In genomic region chr1:183163311-183163710, GRCh38 we compare ENCODE assay signal across 15 cellular contexts. TPM values are rescaled to one million over a fixed set of nuclear protein-coding genes. Genes with fewer than 3 reads are reported as not detected.
DNase-seq lines count a peak whose midpoint lies in the region; ATAC-seq and TF ChIP-seq lines count a peak whose summit lies in the region.
"Had no signal": no experiment of that assay in that cellular context is flagged by ENCODE, and none has a peak within 500 bp of the region (broad histone marks: within the 10 kb centered on the region; RNA-seq: fewer than 3 reads in every experiment).

No MANE protein-coding gene starts in this region.

- ATAC-seq in HG02610 (IDR thresholded peaks at IDR 0.05; ENCODE audit: unreplicated experiment): no peak
- ATAC-seq in activated CD8-positive, alpha-beta T cell treated with anti-CD3 and anti-CD28 coated beads for 36 hours: no peak
- ATAC-seq: lower lobe of right lung had no signal

- no peaks in the 10 kb centered on the region for H3K27me3 Mint-ChIP-seq in nephron progenitor cell (ENCODE audit: low read depth, poor library complexity)
- peaks cover 3% of the 10 kb centered on the region for H3K27me3 Mint-ChIP-seq in activated CD8-positive, alpha-beta T cell treated with anti-CD3 and anti-CD28 coated beads for 36 hours

- in situ Hi-C loops in G401 (cut with HindIII; ENCODE audit: low sequenced_read_pairs): no loop called here

- POLR2A ChIA-PET in AG04449 (lab: Yijun Ruan, JAX): no interaction called here
- POLR2A ChIA-PET in activated CD8-positive, alpha-beta T cell treated with anti-CD3 and anti-CD28 coated beads for 36 hours (lab: Charles Lee): no interaction called here

- no peaks in the 10 kb centered on the region for H3K36me3 Mint-ChIP-seq in nephron progenitor cell (ENCODE audit: low read depth)
- no peaks in the 10 kb centered on the region for H3K36me3 Mint-ChIP-seq in activated CD8-positive, alpha-beta T cell treated with anti-CD3 and anti-CD28 coated beads for 36 hours (ENCODE audit: low read depth)

- CTCF ChIA-PET in AG04449 (lab: Yijun Ruan, JAX): interaction anchor here (1.5 kb wide), 1 partner anchor 11 kb away, joined by 8 read pairs; no protein-coding TSS in a partner anchor
- CTCF ChIA-PET in activated CD8-positive, alpha-beta T cell treated with anti-CD3 and anti-CD28 coated beads for 36 hours (lab: Charles Lee): no interaction called here

- TF ChIP-seq CTCF in AG04449 (IDR thresholded peaks at IDR 0.05; ENCODE audit: insufficient read depth, low read length, missing control alignments) (no peak), nephron progenitor cell (IDR thresholded peaks at IDR 0.05) (no peak)
- no peak for TF ChIP-seq CTCF in activated CD8-positive, alpha-beta T cell treated with anti-CD3 and anti-CD28 coated beads for 36 hours (IDR thresholded peaks at IDR 0.05)

- no peak overlapping the region for H3K4me3 Mint-ChIP-seq in nephron progenitor cell
- no peak overlapping the region for H3K4me3 Mint-ChIP-seq in activated CD8-positive, alpha-beta T cell treated with anti-CD3 and anti-CD28 coated beads for 36 hours

- H3K4me1 Mint-ChIP-seq in nephron progenitor cell: peaks cover 25% of the 10 kb centered on the region
- no peaks in the 10 kb centered on the region for H3K4me1 Mint-ChIP-seq in activated CD8-positive, alpha-beta T cell treated with anti-CD3 and anti-CD28 coated beads for 36 hours (ENCODE audit: low read depth)

- H3K9me3 Mint-ChIP-seq in nephron progenitor cell: no peaks in the 10 kb centered on the region
- no peaks in the 10 kb centered on the region for H3K9me3 Mint-ChIP-seq in activated CD8-positive, alpha-beta T cell treated with anti-CD3 and anti-CD28 coated beads for 36 hours

- no peak overlapping the region for H3K4me3 ChIP-seq in AG04449 (ENCODE audit: low read depth, low read length)
- H3K4me3 ChIP-seq: ascending aorta, esophagus squamous epithelium, lower lobe of right lung, ovary had no signal

- H3K27ac Mint-ChIP-seq in nephron progenitor cell: no peak overlapping the region
- no peak overlapping the region for H3K27ac Mint-ChIP-seq in activated CD8-positive, alpha-beta T cell treated with anti-CD3 and anti-CD28 coated beads for 36 hours

- DNase-seq in AG04449 (ENCODE audit: low read depth, low spot score) (peak; percentile 26), HK-2 (ENCODE audit: unreplicated experiment) (peak; percentile 69), SW480 (ENCODE audit: low spot score) (peak; percentile 46), fibroblast of the conjunctiva (ENCODE audit: low read depth) (peak; percentile 42), G401 (ENCODE audit: low spot score) (no peak), nephron progenitor cell (no peak)
- no peak for DNase-seq in activated CD8-positive, alpha-beta T cell treated with anti-CD3 and anti-CD28 coated beads for 36 hours
- DNase-seq: BE2C; esophagus squamous epithelium; lower lobe of right lung; NK-92 treated with Interleukin-12 subunit alpha and Interleukin-12 subunit beta, amount 100 ng/mL, for 24 hours; ovary; stimulated activated CD4-positive, alpha-beta T cell treated with anti-CD3 and anti-CD28 coated beads, Interleukin-2, amount 100 ng/mL, for 48 hours had no signal

- intact Hi-C loops in activated CD8-positive, alpha-beta T cell treated with anti-CD3 and anti-CD28 coated beads for 36 hours (cut with micrococcal nuclease): no loop called here

RNA-seq across cellular contexts. Expression of gene LAMC2, which starts 22.8 kb away (rescaled TPM):
- total RNA-seq in G401 (2014; rRNA removed; shearing (Covaris generic)): 0.61 and 0.68 TPM in 2 replicates
- not detected for total RNA-seq in activated CD8-positive, alpha-beta T cell treated with anti-CD3 and anti-CD28 coated beads for 36 hours

Comparison
In these comparisons a context has a peak if more than half of its experiments do, and no peak if none do; other contexts are left out.
1. DNase-seq: peak in AG04449 (single experiment), HK-2 (single experiment), SW480 (single experiment) and fibroblast of the conjunctiva (single experiment); none in G401 (single experiment), nephron progenitor cell (single experiment) and activated CD8-positive, alpha-beta T cell treated with anti-CD3 and anti-CD28 coated beads for 36 hours (single experiment).